8 cellular contexts compared by ENCODE assay signal in genomic region chr10:91923371-91924211, GRCh38. TPM values are rescaled to one million over a fixed set of nuclear protein-coding genes. Genes with fewer than 3 reads are reported as not detected.
A peak's percentile ranks its signal among the peaks of the same experiment; 100 is the strongest.
DNase-seq lines count a peak whose midpoint lies in the region; ATAC-seq and TF ChIP-seq lines count a peak whose summit lies in the region.

Gene BTAF1, plus strand, starts transcription at chr10:91923770. Its CDS starts 307 bp downstream, at chr10:91924077.

- peak within 1 kb of the TSS; percentile 91 for H3K4me3 ChIP-seq in colonic mucosa

- TF ChIP-seq CTCF in colonic mucosa (IDR thresholded peaks at IDR 0.05): no peak

- H3K9me3 ChIP-seq in colonic mucosa: no peaks in the 10 kb centered on the region

- peak within 1 kb of the TSS; percentile 91 to 95 for H3K9ac ChIP-seq in colonic mucosa (ENCODE audit: low read depth in 2 of 2, low read length in 2 of 2)

- H3K36me3 ChIP-seq in colonic mucosa: no peaks in the 10 kb centered on the region

- H3K27ac ChIP-seq in colonic mucosa: peak within 1 kb of the TSS; percentile 90
- H3K27ac ChIP-seq in layer of hippocampus (ENCODE audit: low read depth, low read length): peak within 1 kb of the TSS; percentile 91

- intact Hi-C loops in colonic mucosa (cut with DNase I): no loop called here

- peaks cover 7% of the 10 kb centered on the region for H3K4me1 ChIP-seq in colonic mucosa

- peak; percentile 98 for ATAC-seq in GM19035 (IDR thresholded peaks at IDR 0.05; ENCODE audit: unreplicated experiment)
- ATAC-seq in HG03354 (IDR thresholded peaks at IDR 0.05; ENCODE audit: poor library complexity, severe bottlenecking, unreplicated experiment): peak; percentile 98

- peak; percentile 70 to 73 for DNase-seq in AML-193 (lab: John Stamatoyannopoulos, UW)
- peak; percentile 92 for DNase-seq in NCI-H510A (lab: John Stamatoyannopoulos, UW)
- peak; percentile 95 for DNase-seq in activated CD4-positive, alpha-beta T cell treated with anti-CD3 and anti-CD28 coated beads for 48 hours
- DNase-seq in colonic mucosa: peak; percentile 94
- peak; percentile 91 for DNase-seq in stimulated activated CD4-positive, alpha-beta T cell treated with anti-CD3 and anti-CD28 coated beads, Interleukin-1b, Interleukin-23, amount 100 ng/mL, for 48 hours

- no peaks in the 10 kb centered on the region for H3K27me3 ChIP-seq in colonic mucosa
- H3K27me3 ChIP-seq in layer of hippocampus (ENCODE audit: control insufficient read depth, insufficient read depth, low read length): no peaks in the 10 kb centered on the region

RNA-seq across cellular contexts. Expression of gene BTAF1, which starts in this region (rescaled TPM):
- total RNA-seq in colonic mucosa: 10 to 100 TPM; 20.7 to 25.0 TPM

Comparison
In these comparisons a context has a peak if more than half of its experiments do, and no peak if none do; other contexts are left out.
1. Peak in every context shown above with its lines: DNase-seq, ATAC-seq, H3K4me3 ChIP-seq and H3K27ac ChIP-seq.